ENCODE assay signal across 11 cellular contexts in the genomic region with DNA sequence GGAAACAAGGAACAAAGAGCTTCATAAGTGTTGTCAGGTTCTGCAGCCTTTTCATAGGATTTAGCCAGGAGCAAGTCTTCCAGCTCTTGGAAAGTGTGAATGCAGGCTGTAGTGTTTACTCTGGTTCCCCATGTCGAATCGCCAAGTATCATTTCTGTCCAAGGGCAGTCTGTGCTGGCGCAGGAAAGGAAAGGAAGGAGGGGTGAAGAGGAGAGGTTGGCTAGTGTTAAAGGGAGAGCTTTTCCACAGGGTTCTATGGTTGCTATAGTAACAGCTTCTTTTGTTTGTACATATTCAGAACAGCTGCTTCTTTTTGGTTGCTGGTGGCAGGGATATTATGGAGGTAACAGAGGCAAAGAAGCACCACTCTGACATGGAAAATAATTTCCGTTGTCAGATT.
DNase-seq lines count a peak whose midpoint lies in the region.
"Had no signal": no experiment of that assay in that cellular context is flagged by ENCODE, and none has a peak within 500 bp of the region (broad histone marks: within the 10 kb centered on the region; RNA-seq: fewer than 3 reads in every experiment).

No MANE protein-coding gene starts in this region.

- DNase-seq in DMS 273 (lab: John Stamatoyannopoulos, UW; ENCODE audit: unreplicated experiment) (peak; percentile 51), NCI-H146 treated with DMSO at 0.1 percent for 48 hours (lab: John Stamatoyannopoulos, UW; ENCODE audit: unreplicated experiment) (peak; percentile 90), NCI-H748 (lab: John Stamatoyannopoulos, UW; ENCODE audit: unreplicated experiment) (peak; percentile 99), iPS-NIHi7 (ENCODE audit: extremely low spot score) (peak; percentile 12), AG08395 (ENCODE audit: low spot score) (no peak)
- no peak for DNase-seq in activated CD8-positive, alpha-beta memory T cell treated with anti-CD3 and anti-CD28 coated beads, Interleukin-2, amount 50 U/mL, for 48 hours
- DNase-seq in activated CD4-positive, CD25-positive, alpha-beta regulatory T cell treated with anti-CD3 and anti-CD28 coated beads, Interleukin-2, amount 50 U/mL, for 72 hours: no peak
- DNase-seq in stimulated activated CD4-positive, alpha-beta T cell treated with anti-CD3 and anti-CD28 coated beads, Interleukin-4, amount 100 ng/mL, for 1 hour: no peak
- DNase-seq: activated CD4-positive, alpha-beta T cell treated with anti-CD3 and anti-CD28 coated beads for 36 hours; activated gamma-delta T cell; colonic mucosa had no signal

Comparison
In these comparisons a context has a peak if more than half of its experiments do, and no peak if none do; other contexts are left out.
1. DNase-seq: peak in DMS 273 (single experiment), NCI-H146 treated with DMSO at 0.1 percent for 48 hours (single experiment), NCI-H748 (single experiment) and iPS-NIHi7 (single experiment); none in activated CD8-positive, alpha-beta memory T cell treated with anti-CD3 and anti-CD28 coated beads, Interleukin-2, amount 50 U/mL, for 48 hours (single experiment), AG08395 (single experiment), activated CD4-positive, CD25-positive, alpha-beta regulatory T cell treated with anti-CD3 and anti-CD28 coated beads, Interleukin-2, amount 50 U/mL, for 72 hours (single experiment) and stimulated activated CD4-positive, alpha-beta T cell treated with anti-CD3 and anti-CD28 coated beads, Interleukin-4, amount 100 ng/mL, for 1 hour (single experiment).